ENCODE assay signal across 26 cellular contexts in genomic region chr7:87420173-87420572, GRCh38. TPM values are rescaled to one million over a fixed set of nuclear protein-coding genes. Genes with fewer than 3 reads are reported as not detected.
"Had no signal": no experiment of that assay in that cellular context is flagged by ENCODE, and none has a peak within 500 bp of the region (broad histone marks: within the 10 kb centered on the region; RNA-seq: fewer than 3 reads in every experiment).

No MANE protein-coding gene starts in this region.

- ATAC-seq: activated CD4-positive, CD25-positive, alpha-beta regulatory T cell treated with anti-CD3 and anti-CD28 coated beads, Interleukin-2, amount 50 U/mL, for 24 hours; gastroesophageal sphincter; naive thymus-derived CD4-positive, alpha-beta T cell; pancreas; psoas muscle; stimulated activated effector memory CD8-positive, alpha-beta T cell treated with anti-CD3 and anti-CD28 coated beads, Interleukin-12 subunit alpha, Interleukin-12 subunit beta, amount 100 ng/mL, for 72 hours had no signal

- H3K4me3 Mint-ChIP-seq: immature natural killer cell; naive thymus-derived CD4-positive, alpha-beta T cell; neural crest cell; stimulated activated effector memory CD8-positive, alpha-beta T cell treated with anti-CD3 and anti-CD28 coated beads, Interleukin-12 subunit alpha, Interleukin-12 subunit beta, amount 100 ng/mL, for 72 hours; stimulated activated naive CD8-positive, alpha-beta T cell treated with anti-CD3 and anti-CD28 coated beads, Interleukin-15, Interleukin-2, amounts not matched to agents 100 ng/mL and 50 ng/mL, for 24 hours had no signal

- H3K27ac ChIP-seq: gastroesophageal sphincter, hepatocyte, pancreas, psoas muscle, sigmoid colon, thoracic aorta, VCaP had no signal

- H3K36me3 ChIP-seq: gastroesophageal sphincter, pancreas, sigmoid colon, thoracic aorta had no signal

- DNase-seq: activated CD4-positive, alpha-beta T cell treated with anti-CD3 and anti-CD28 coated beads for 48 hours; activated CD4-positive, alpha-beta T cell treated with anti-CD3 and anti-CD28 coated beads, Interleukin-2, amount 50 U/mL, for 48 hours; activated CD8-positive, alpha-beta memory T cell treated with anti-CD3 and anti-CD28 coated beads for 24 hours; activated gamma-delta T cell treated with Interleukin-2 at 50 U/mL for 16 hours; activated naive CD4-positive, alpha-beta T cell treated with anti-CD3 and anti-CD28 coated beads, Interleukin-2, amount 50 U/mL, for 16 hours; amniotic stem cell; central memory CD4-positive, alpha-beta T cell; immature natural killer cell; kidney; midbrain; naive thymus-derived CD4-positive, alpha-beta T cell; nucleus accumbens; pancreas; psoas muscle; sigmoid colon; small intestine; stimulated activated CD4-positive, alpha-beta T cell treated with anti-CD3 and anti-CD28 coated beads, Interleukin-4, amount 100 ng/mL, for 24 hours; trophoblast cell had no signal

- H3K36me3 Mint-ChIP-seq: immature natural killer cell; naive thymus-derived CD4-positive, alpha-beta T cell; stimulated activated effector memory CD8-positive, alpha-beta T cell treated with anti-CD3 and anti-CD28 coated beads, Interleukin-12 subunit alpha, Interleukin-12 subunit beta, amount 100 ng/mL, for 72 hours had no signal

- H3K4me3 ChIP-seq: gastroesophageal sphincter, hepatocyte, pancreas, psoas muscle, sigmoid colon, thoracic aorta had no signal

- H3K9me3 ChIP-seq: gastroesophageal sphincter, pancreas, psoas muscle, sigmoid colon, thoracic aorta had no signal

- H3K4me1 Mint-ChIP-seq: immature natural killer cell; naive thymus-derived CD4-positive, alpha-beta T cell; stimulated activated effector memory CD8-positive, alpha-beta T cell treated with anti-CD3 and anti-CD28 coated beads, Interleukin-12 subunit alpha, Interleukin-12 subunit beta, amount 100 ng/mL, for 72 hours had no signal

- H3K27ac Mint-ChIP-seq: immature natural killer cell; naive thymus-derived CD4-positive, alpha-beta T cell; stimulated activated effector memory CD8-positive, alpha-beta T cell treated with anti-CD3 and anti-CD28 coated beads, Interleukin-12 subunit alpha, Interleukin-12 subunit beta, amount 100 ng/mL, for 72 hours; stimulated activated naive CD8-positive, alpha-beta T cell treated with anti-CD3 and anti-CD28 coated beads, Interleukin-15, Interleukin-2, amounts not matched to agents 100 ng/mL and 50 ng/mL, for 24 hours had no signal

- H3K9me3 Mint-ChIP-seq: immature natural killer cell; naive thymus-derived CD4-positive, alpha-beta T cell; neural crest cell; stimulated activated effector memory CD8-positive, alpha-beta T cell treated with anti-CD3 and anti-CD28 coated beads, Interleukin-12 subunit alpha, Interleukin-12 subunit beta, amount 100 ng/mL, for 72 hours; stimulated activated naive CD8-positive, alpha-beta T cell treated with anti-CD3 and anti-CD28 coated beads, Interleukin-15, Interleukin-2, amounts not matched to agents 100 ng/mL and 50 ng/mL, for 24 hours had no signal

- H3K27me3 Mint-ChIP-seq: stimulated activated naive CD8-positive, alpha-beta T cell treated with anti-CD3 and anti-CD28 coated beads, Interleukin-15, Interleukin-2, amounts not matched to agents 100 ng/mL and 50 ng/mL, for 24 hours had no signal

- H3K27me3 ChIP-seq: gastroesophageal sphincter, hepatocyte, pancreas, sigmoid colon had no signal

- H3K4me1 ChIP-seq: gastroesophageal sphincter, pancreas, psoas muscle, sigmoid colon had no signal

RNA-seq across cellular contexts. Expression of gene ABCB4, which starts 55.3 kb away (rescaled TPM):
- polyA plus RNA-seq: naive thymus-derived CD4-positive, alpha-beta T cell had no signal
